Comparison of ENCODE assay signal across 19 cellular contexts in genomic region chr1:184740344-184740743, GRCh38.
"Had no signal": no experiment of that assay in that cellular context is flagged by ENCODE, and none has a peak within 500 bp of the region (broad histone marks: within the 10 kb centered on the region; RNA-seq: fewer than 3 reads in every experiment).

No MANE protein-coding gene starts in this region.

- DNase-seq: activated B cell treated with CpG ODN at 0.5 μM for 24 hours; activated CD4-positive, alpha-beta memory T cell treated with anti-CD3 and anti-CD28 coated beads for 36 hours; activated CD4-positive, alpha-beta T cell treated with anti-CD3 and anti-CD28 coated beads for 1 hour; activated CD4-positive, alpha-beta T cell treated with anti-CD3 and anti-CD28 coated beads, Interleukin-2, amount 10 ng/mL, durations not matched to agents 7 days and 5 days; activated CD8-positive, alpha-beta memory T cell treated with anti-CD3 and anti-CD28 coated beads for 24 hours; activated gamma-delta T cell; activated naive CD4-positive, alpha-beta T cell treated with anti-CD3 and anti-CD28 coated beads for 36 hours; activated T-cell treated with anti-CD3 and anti-CD28 coated beads, Interleukin-2, amount 50 U/mL, for 4 hours; amygdala; NCI-H1092; NCI-H1436; NCI-H187 treated with DMSO at 0.1 percent for 48 hours; NCI-H2081 treated with DMSO at 0.1 percent for 48 hours; NCI-H446; NCI-H524; PC-9; SHP77 treated with DMSO at 0.1 percent for 48 hours; T-helper 9 cell had no signal

- ATAC-seq: activated T-cell treated with anti-CD3 and anti-CD28 coated beads, Interleukin-2, amount 50 U/mL, for 4 hours had no signal

- H3K4me3 ChIP-seq: K562, PC-9 had no signal

- H3K27ac ChIP-seq: PC-9 had no signal
